ENCODE assay signal across 21 cellular contexts in the genomic region with DNA sequence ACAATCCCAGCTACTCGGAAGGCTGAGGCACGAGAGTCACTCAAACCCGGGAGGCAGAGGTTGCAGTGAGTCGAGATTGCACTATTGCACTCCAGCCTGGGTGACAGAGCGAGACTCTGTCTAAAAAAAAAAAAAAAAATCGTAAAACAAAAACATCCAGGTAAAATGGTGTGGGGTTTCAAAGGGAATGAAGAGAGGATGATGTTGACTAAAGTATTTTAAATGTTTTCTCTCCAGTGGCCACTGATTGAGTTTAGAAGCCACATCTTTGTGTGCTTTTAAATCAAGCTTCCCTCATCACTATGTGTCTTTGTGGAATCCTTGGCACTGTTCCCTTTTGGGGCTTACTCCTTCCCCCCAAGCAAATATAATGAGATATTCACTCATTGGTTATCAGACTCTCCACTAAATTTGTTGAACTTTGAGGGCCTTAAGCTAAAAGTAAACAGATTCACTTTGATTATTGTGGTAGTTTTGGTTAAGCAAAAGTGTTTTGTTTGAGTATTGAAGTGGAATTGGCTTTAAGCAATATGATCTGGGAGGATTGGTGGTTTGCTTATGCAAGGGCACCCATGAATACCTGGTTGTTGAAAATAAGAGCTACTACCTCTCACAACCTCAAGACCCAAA.
DNase-seq lines count a peak whose midpoint lies in the region; ATAC-seq and TF ChIP-seq lines count a peak whose summit lies in the region.
"Had no signal": no experiment of that assay in that cellular context is flagged by ENCODE, and none has a peak within 500 bp of the region (broad histone marks: within the 10 kb centered on the region; RNA-seq: fewer than 3 reads in every experiment).

No MANE protein-coding gene starts in this region.

- no peaks in the 10 kb centered on the region for H3K9me3 Mint-ChIP-seq in progenitor cell of endocrine pancreas (ENCODE audit: low read depth)
- H3K9me3 Mint-ChIP-seq: CD4-positive, alpha-beta T cell had no signal

- TF ChIP-seq POLR2A in right lobe of liver (IDR thresholded peaks at IDR 0.05): no peak

- H3K4me1 ChIP-seq in DOHH2 (ENCODE audit: control insufficient read depth, low read length): peaks cover 98% of the 10 kb centered on the region
- peaks cover 0 to 30% (median 10%) of the 10 kb centered on the region in 4 donors for H3K4me1 ChIP-seq in right lobe of liver
- H3K4me1 ChIP-seq: A549 had no signal

- no peaks in the 10 kb centered on the region for H4K20me1 ChIP-seq in DOHH2 (ENCODE audit: control insufficient read depth, insufficient read depth, low read depth, low read length)

- H3K27ac Mint-ChIP-seq in progenitor cell of endocrine pancreas: no peak overlapping the region
- H3K27ac Mint-ChIP-seq: CD4-positive, alpha-beta T cell had no signal

- peak; percentile 11 to 59 (median 36) for ATAC-seq in right lobe of liver
- no peak for ATAC-seq in GM19463 (IDR thresholded peaks at IDR 0.05; ENCODE audit: unreplicated experiment)
- ATAC-seq: A549 had no signal

- H3K4me3 ChIP-seq in DOHH2 (ENCODE audit: low read length) (peak overlapping the region; percentile 8), right lobe of liver (no peak overlapping the region)
- H3K4me3 ChIP-seq: A549, GM23248 had no signal

- peaks cover 8% of the 10 kb centered on the region for H3K36me3 Mint-ChIP-seq in progenitor cell of endocrine pancreas (ENCODE audit: insufficient read depth)

- peak overlapping the region; percentile 71 for H3K4me2 ChIP-seq in DOHH2 (ENCODE audit: low read length)
- H3K4me2 ChIP-seq: A549 had no signal

- TF ChIP-seq CTCF in DOHH2 (IDR thresholded peaks at IDR 0.05; ENCODE audit: low read depth, low read length, poor library complexity, severe bottlenecking): no peak
- no peak for TF ChIP-seq CTCF in right lobe of liver (IDR thresholded peaks at IDR 0.05)
- no peak for TF ChIP-seq CTCF in progenitor cell of endocrine pancreas (IDR thresholded peaks at IDR 0.05; ENCODE audit: unreplicated experiment)

- no peaks in the 10 kb centered on the region for H3K9me2 ChIP-seq in DOHH2 (replicated peaks; ENCODE audit: control insufficient read depth, low read length)

- H3K9me3 ChIP-seq in DOHH2 (ENCODE audit: control insufficient read depth, insufficient read depth, low read length): peaks cover under 1% of the 10 kb centered on the region; the same call in 1 of the 2 replicates
- no peaks in the 10 kb centered on the region for H3K9me3 ChIP-seq in right lobe of liver
- H3K9me3 ChIP-seq: A549 had no signal

- H3K27me3 ChIP-seq in DOHH2 (ENCODE audit: control insufficient read depth, low read length) (no peaks in the 10 kb centered on the region), right lobe of liver (no peaks in the 10 kb centered on the region)

- H3K4me1 Mint-ChIP-seq in progenitor cell of endocrine pancreas (ENCODE audit: low read depth): peaks cover 31% of the 10 kb centered on the region

- H3F3A ChIP-seq in DOHH2 (ENCODE audit: control insufficient read depth, insufficient read depth): peaks cover 27% of the 10 kb centered on the region

- WGBS in right lobe of liver (ENCODE audit: insufficient coverage, low coverage, low lambda C conversion rate, missing lambda C conversion rate): 76% methylated on average over 6 of the region's 6 CpGs

- intact Hi-C loops in right lobe of liver (cut with DNase I): no loop called here

- H3K27ac ChIP-seq in DOHH2 (ENCODE audit: low read depth, low read length): peak overlapping the region; percentile 21
- peak overlapping the region in 1 of 3 donors; percentile 26 for H3K27ac ChIP-seq in right lobe of liver
- H3K27ac ChIP-seq: A549, GM23248, RWPE1 had no signal

- peaks cover 99% of the 10 kb centered on the region for H3K79me2 ChIP-seq in DOHH2 (ENCODE audit: control insufficient read depth, low read length)

- no peaks in the 10 kb centered on the region for H3K27me3 Mint-ChIP-seq in progenitor cell of endocrine pancreas
- H3K27me3 Mint-ChIP-seq: CD4-positive, alpha-beta T cell had no signal

- no peak overlapping the region for H3K4me3 Mint-ChIP-seq in progenitor cell of endocrine pancreas (ENCODE audit: low read depth)
- H3K4me3 Mint-ChIP-seq: CD4-positive, alpha-beta T cell had no signal

- DNase-seq in NCI-H2196 (lab: John Stamatoyannopoulos, UW; ENCODE audit: unreplicated experiment) (peak; percentile 6), NCI-H2196 treated with DMSO at 0.1 percent for 48 hours (lab: John Stamatoyannopoulos, UW; ENCODE audit: unreplicated experiment) (no peak), RPMI7951 (ENCODE audit: low read depth) (peak; percentile 16), right lobe of liver (no peak), C1 segment of cervical spinal cord (lab: John Stamatoyannopoulos, UW) (no peak), progenitor cell of endocrine pancreas (ENCODE audit: low spot score, unreplicated experiment) (no peak)
- DNase-seq: Calu3; CD4-positive, alpha-beta T cell; DMS79; GM23248; HCEC 1CT; IMR-90; NCI-H1105; NCI-H187 treated with DMSO at 0.1 percent for 48 hours; NCI-H2227 treated with DMSO at 0.1 percent for 48 hours; NCI-H524; OCI-M1 had no signal

- peaks cover 87% of the 10 kb centered on the region for H3K36me3 ChIP-seq in DOHH2 (ENCODE audit: control insufficient read depth, low read length)
- H3K36me3 ChIP-seq in right lobe of liver: no peaks in the 10 kb centered on the region

Comparison
In these comparisons a context has a peak if more than half of its experiments do, and no peak if none do; other contexts are left out.
1. DNase-seq: peak in NCI-H2196 (single experiment) and RPMI7951 (single experiment); none in NCI-H2196 treated with DMSO at 0.1 percent for 48 hours (single experiment), right lobe of liver (0 of 3), C1 segment of cervical spinal cord (0 of 14) and progenitor cell of endocrine pancreas (single experiment).